Comparison of ENCODE assay signal across 24 cellular contexts in genomic region chr1:114535401-114535800, GRCh38. TPM values are rescaled to one million over a fixed set of nuclear protein-coding genes. Genes with fewer than 3 reads are reported as not detected.
DNase-seq lines count a peak whose midpoint lies in the region; ATAC-seq, FAIRE-seq and TF ChIP-seq lines count a peak whose summit lies in the region.
"Had no signal": no experiment of that assay in that cellular context is flagged by ENCODE, and none has a peak within 500 bp of the region (broad histone marks: within the 10 kb centered on the region; RNA-seq: fewer than 3 reads in every experiment).

No MANE protein-coding gene starts in this region.

- no peak overlapping the region for H2BK120ac ChIP-seq in mesendoderm (ENCODE audit: low read depth, low read length)

- H4K8ac ChIP-seq in mesendoderm (ENCODE audit: low read depth, low read length): no peak overlapping the region

- H3K23ac ChIP-seq in mesendoderm (ENCODE audit: low read length): no peak overlapping the region

- no peak overlapping the region for H4K5ac ChIP-seq in mesendoderm (ENCODE audit: low read length)

- no peak for FAIRE-seq in K562 (lab: Jason Lieb, UNC)
- FAIRE-seq: A549, G401.6, GM12891, GM19239 had no signal

- no TSS peak for BruUV-seq in K562 (replicated peaks; lab: Mats Ljungman, UMichigan)

- no peaks in the 10 kb centered on the region for H3K79me2 ChIP-seq in K562 (ENCODE audit: control insufficient read depth, insufficient read depth, low read length)
- H3K79me2 ChIP-seq in mesendoderm (ENCODE audit: control insufficient read depth, insufficient read depth, low read length): no peaks in the 10 kb centered on the region

- H3K4me1 ChIP-seq in K562 (replicated peaks in 1 of 2; ENCODE audit: control insufficient read depth in 2 of 2, insufficient read depth in 2 of 2, low read length in 2 of 2) (no peaks in the 10 kb centered on the region), mesendoderm (ENCODE audit: control insufficient read depth, low read depth, low read length) (no peaks in the 10 kb centered on the region), suprapubic skin (no peaks in the 10 kb centered on the region)
- H3K4me1 ChIP-seq: A549 had no signal

- H2AFZ ChIP-seq in K562 (ENCODE audit: low read depth, low read length): peak overlapping the region; percentile 82

- no peak overlapping the region for H2BK15ac ChIP-seq in mesendoderm (replicated peaks; ENCODE audit: low read depth)

- H3K9ac ChIP-seq in K562 (ENCODE audit: insufficient read depth in 1 of 2, low read depth in 2 of 2, low read length in 2 of 2): no peak overlapping the region
- H3K9ac ChIP-seq in mesendoderm (ENCODE audit: low read length): no peak overlapping the region
- H3K9ac ChIP-seq: BLaER1 treated with 17β-estradiol and CSF1 and Interleukin-3, amounts not matched to agents 10 nM and 100 nM had no signal

- H3K9me3 ChIP-seq in K562 (replicated peaks; ENCODE audit: control insufficient read depth, insufficient read depth, low read depth, low read length) (no peaks in the 10 kb centered on the region), suprapubic skin (no peaks in the 10 kb centered on the region)
- H3K9me3 ChIP-seq: A549 had no signal

- no peak overlapping the region for H3K27ac ChIP-seq in K562 (ENCODE audit: extremely low read depth, low read depth, low read length)
- no peak overlapping the region for H3K27ac ChIP-seq in mesendoderm (ENCODE audit: low read depth, low read length)
- H3K27ac ChIP-seq in suprapubic skin: no peak overlapping the region
- H3K27ac ChIP-seq: 22Rv1; A549; BLaER1 treated with 17β-estradiol and CSF1 and Interleukin-3, amounts not matched to agents 10 nM and 100 nM; C4-2B had no signal

- no peak overlapping the region for H3K56ac ChIP-seq in mesendoderm (ENCODE audit: low read length)

- 21% methylated on average over 1 of the region's 1 CpG for WGBS in K562 (ENCODE audit: insufficient coverage, low coverage, missing lambda C conversion rate)
- WGBS in mesendoderm (ENCODE audit: extremely low coverage, insufficient coverage, low lambda C conversion rate): no CpG with 5 or more reads among the region's 1 CpG
- 50% methylated on average over 1 of the region's 1 CpG for WGBS in suprapubic skin

- H3K18ac ChIP-seq in mesendoderm (ENCODE audit: low read length): no peak overlapping the region

- no peaks in the 10 kb centered on the region for H3K36me3 ChIP-seq in K562 (ENCODE audit: control insufficient read depth, insufficient read depth, low read length)
- H3K36me3 ChIP-seq in mesendoderm (ENCODE audit: control insufficient read depth, insufficient read depth, low read length): no peaks in the 10 kb centered on the region
- no peaks in the 10 kb centered on the region for H3K36me3 ChIP-seq in suprapubic skin
- H3K36me3 ChIP-seq: BLaER1 treated with 17β-estradiol and CSF1 and Interleukin-3, amounts not matched to agents 10 nM and 100 nM had no signal

- H3K4me2 ChIP-seq in K562 (ENCODE audit: insufficient read depth, low read length) (no peak overlapping the region), mesendoderm (ENCODE audit: low read length) (no peak overlapping the region)
- H3K4me2 ChIP-seq: A549 had no signal

- no peaks in the 10 kb centered on the region for H4K20me1 ChIP-seq in K562 (replicated peaks; ENCODE audit: control insufficient read depth, insufficient read depth, low read length)
- H4K20me1 ChIP-seq: BLaER1 treated with 17β-estradiol and CSF1 and Interleukin-3, amounts not matched to agents 10 nM and 100 nM had no signal

- no peak overlapping the region for H2BK5ac ChIP-seq in mesendoderm (ENCODE audit: low read length)

- no peaks in the 10 kb centered on the region for H3K79me1 ChIP-seq in mesendoderm (ENCODE audit: low read length)

- DNase-seq in NCI-H82 (lab: John Stamatoyannopoulos, UW) (peak; percentile 19), NCI-H82 treated with DMSO at 0.1 percent for 48 hours (lab: John Stamatoyannopoulos, UW; ENCODE audit: unreplicated experiment) (no peak), K562 (ENCODE audit: extremely low read depth in 1 of 4, low spot score in 3 of 4) (no peak), mesendoderm (peak; percentile 74), suprapubic skin (ENCODE audit: low spot score in 2 of 2) (no peak), epidermal melanocyte (ENCODE audit: insufficient read length, low spot score) (no peak)
- DNase-seq: AML-193; CD4-positive, alpha-beta T cell; CD8-positive, alpha-beta T cell; DMS 273 treated with DMSO at 0.1 percent for 48 hours; DMS153; DMS53; DMS79; DND-41; EL; GF-D8 had no signal

- CTCF ChIA-PET in K562 (lab: Yijun Ruan, JAX; ENCODE audit: low intra/inter-chr PET ratio): no interaction called here

- TF ChIP-seq CTCF in K562 (IDR thresholded peaks at IDR 0.05 in 2 of 3, conservative IDR thresholded peaks at IDR 0.05 in 1 of 3; ENCODE audit: insufficient read depth in 2 of 3, low read depth in 1 of 3, low read length in 3 of 3): no peak
- no peak for TF ChIP-seq CTCF in suprapubic skin (IDR thresholded peaks at IDR 0.05)

- in situ Hi-C loops in K562 (cut with MboI): no loop called here

- TF ChIP-seq POLR2A in K562 (conservative IDR thresholded peaks at IDR 0.05) (no peak), suprapubic skin (IDR thresholded peaks at IDR 0.05) (no peak)

- ATAC-seq in K562 (no peak), HG03457 (IDR thresholded peaks at IDR 0.05; ENCODE audit: unreplicated experiment) (no peak)
- ATAC-seq: A549; CD8-positive, alpha-beta T cell had no signal

- H3K27me3 ChIP-seq in K562 (ENCODE audit: control insufficient read depth in 2 of 2, insufficient read depth in 2 of 2, low read length in 2 of 2): no peaks in the 10 kb centered on the region
- H3K27me3 ChIP-seq in mesendoderm (ENCODE audit: insufficient read depth, low read length, poor library complexity): no peaks in the 10 kb centered on the region
- no peaks in the 10 kb centered on the region for H3K27me3 ChIP-seq in suprapubic skin
- H3K27me3 ChIP-seq: BLaER1 treated with 17β-estradiol and CSF1 and Interleukin-3, amounts not matched to agents 10 nM and 100 nM had no signal

- POLR2A ChIA-PET in K562 (lab: Yijun Ruan, JAX): interaction anchor here (1.1 to 2.3 kb wide), 5 partner anchors 10 to 32 kb away, joined by 3 to 9 read pairs (median 4); no protein-coding TSS in a partner anchor

- TF ChIP-seq RAD21 in K562 (CRISPR knock-in tag; conservative IDR thresholded peaks at IDR 0.05 in 1 of 2, IDR thresholded peaks at IDR 0.05 in 1 of 2): no peak

- intact Hi-C loops in K562 (cut with micrococcal nuclease): no loop called here

- no peak overlapping the region for H2AK5ac ChIP-seq in mesendoderm (ENCODE audit: low read length)

- no peak overlapping the region for H3K4me3 ChIP-seq in K562
- H3K4me3 ChIP-seq in mesendoderm (ENCODE audit: low read length): no peak overlapping the region
- H3K4me3 ChIP-seq in suprapubic skin: no peak overlapping the region
- H3K4me3 ChIP-seq: A549; BLaER1 treated with 17β-estradiol and CSF1 and Interleukin-3, amounts not matched to agents 10 nM and 100 nM had no signal

- TF ChIP-seq EP300 in K562 (IDR thresholded peaks at IDR 0.05; ENCODE audit: low read length) (no peak), suprapubic skin (IDR thresholded peaks at IDR 0.05) (no peak)

- no peak overlapping the region for H3K4ac ChIP-seq in mesendoderm (ENCODE audit: low read depth, low read length)

- no peaks in the 10 kb centered on the region for H3K9me1 ChIP-seq in K562 (ENCODE audit: control insufficient read depth, insufficient read depth, low read length)

RNA-seq across cellular contexts. Expression of gene TRIM33, which starts 24.4 kb away (rescaled TPM):
- 57.1 and 190 TPM in 2 replicates for total RNA-seq in K562 (2011; cell fraction: chromatin; rRNA removed; ENCODE audit: low replicate concordance)
- 19.0 and 31.5 TPM in 2 replicates for total RNA-seq in K562 (2011; cell fraction: nucleolus; rRNA removed)
- 65.5 and 113 TPM in 2 replicates for total RNA-seq in K562 (2011; cell fraction: nucleoplasm; rRNA removed)
- 25.7 and 38.8 TPM in 2 replicates for total RNA-seq in K562 (2014; rRNA removed)
- 44.5 and 47.8 TPM in 2 replicates for total RNA-seq in K562 (2014; rRNA removed; fragmentation: Illumina TruSeq; extraction: Trizol)
- 55.2 and 58.4 TPM in 2 replicates for total RNA-seq in K562 (2015; rRNA removed; fragmentation: Illumina TruSeq; extraction: Trizol)
- 40.8 and 42.1 TPM in 2 replicates for total RNA-seq in K562 (2021)
- 41.3 and 48.5 TPM in 2 replicates for polyA plus RNA-seq in K562 (2011; rRNA removed)
- 19.0 and 20.8 TPM in 2 replicates for polyA plus RNA-seq in K562 (2011; cell fraction: cytosol; rRNA removed)
- 63.7 and 71.6 TPM in 2 replicates for polyA plus RNA-seq in K562 (2011; cell fraction: nucleus; rRNA removed)
- 21.4 and 22.2 TPM in 2 replicates for polyA plus RNA-seq in K562 (2012)
- polyA plus RNA-seq in K562 (2014; fragmentation: Illumina TruSeq; extraction: Trizol): 37.0 and 40.2 TPM in 2 replicates
- 10 to 100 TPM in 1 of 2 experiments, 1 to 10 TPM in 1; 9.3 to 12.6 TPM for polyA plus RNA-seq in K562 (2014; fragmentation: Nextera tagmentation; extraction: Ambion mirVana)
- 19.2 and 20.3 TPM in 2 replicates for polyA plus RNA-seq in K562 (2014; rRNA removed)
- polyA minus RNA-seq in K562 (2011; rRNA and poly(A)+ RNA removed): 83.2 and 90.5 TPM in 2 replicates
- 44.4 and 48.8 TPM in 2 replicates for polyA minus RNA-seq in K562 (2011; cell fraction: cytosol; rRNA and poly(A)+ RNA removed)
- polyA minus RNA-seq in K562 (2011; cell fraction: nucleus; rRNA and poly(A)+ RNA removed): 31.0 and 64.2 TPM in 2 replicates
- polyA plus RNA-seq in mesendoderm (2013, experiment 1 of 2): 40.8 TPM
- polyA plus RNA-seq in mesendoderm (2013, experiment 2 of 2): 43.8 TPM
- 100 to 1,000 TPM in 1 of 4 donors, 10 to 100 TPM in 3; 35.0 to 100 (median 47.7) TPM for total RNA-seq in suprapubic skin

RNA-seq across cellular contexts. Expression of gene BCAS2, which starts 46.0 kb away (rescaled TPM):
- total RNA-seq in K562 (2011; cell fraction: chromatin; rRNA removed; ENCODE audit: low replicate concordance): 4.0 and 12.6 TPM in 2 replicates
- 4.9 and 5.5 TPM in 2 replicates for total RNA-seq in K562 (2011; cell fraction: nucleolus; rRNA removed)
- 5.8 and 7.0 TPM in 2 replicates for total RNA-seq in K562 (2011; cell fraction: nucleoplasm; rRNA removed)
- 49.6 and 62.1 TPM in 2 replicates for total RNA-seq in K562 (2014; rRNA removed)
- 92.1 and 107 TPM in 2 replicates for total RNA-seq in K562 (2014; rRNA removed; fragmentation: Illumina TruSeq; extraction: Trizol)
- 77.1 and 81.1 TPM in 2 replicates for total RNA-seq in K562 (2015; rRNA removed; fragmentation: Illumina TruSeq; extraction: Trizol)
- 56.9 and 59.3 TPM in 2 replicates for total RNA-seq in K562 (2021)
- polyA plus RNA-seq in K562 (2011; rRNA removed): 47.4 and 71.4 TPM in 2 replicates
- polyA plus RNA-seq in K562 (2011; cell fraction: cytosol; rRNA removed): 15.3 and 20.2 TPM in 2 replicates
- polyA plus RNA-seq in K562 (2011; cell fraction: nucleus; rRNA removed): 6.1 and 9.4 TPM in 2 replicates
- polyA plus RNA-seq in K562 (2012): 59.7 and 74.2 TPM in 2 replicates
- polyA plus RNA-seq in K562 (2014; fragmentation: Illumina TruSeq; extraction: Trizol): 79.1 and 84.4 TPM in 2 replicates
- polyA plus RNA-seq in K562 (2014; fragmentation: Nextera tagmentation; extraction: Ambion mirVana): 100 to 1,000 TPM; 160 to 183 TPM
- 64.3 and 75.7 TPM in 2 replicates for polyA plus RNA-seq in K562 (2014; rRNA removed)
- polyA minus RNA-seq in K562 (2011; rRNA and poly(A)+ RNA removed): 42.3 and 43.2 TPM in 2 replicates
- 11.4 and 21.0 TPM in 2 replicates for polyA minus RNA-seq in K562 (2011; cell fraction: cytosol; rRNA and poly(A)+ RNA removed)
- polyA minus RNA-seq in K562 (2011; cell fraction: nucleus; rRNA and poly(A)+ RNA removed): 3.6 and 10.1 TPM in 2 replicates
- 89.5 TPM for polyA plus RNA-seq in mesendoderm (2013, experiment 1 of 2)
- 89.2 TPM for polyA plus RNA-seq in mesendoderm (2013, experiment 2 of 2)
- total RNA-seq in suprapubic skin: 10 to 100 TPM; 30.6 to 43.4 (median 36.0) TPM

Comparison
In these comparisons a context has a peak if more than half of its experiments do, and no peak if none do; other contexts are left out.
1. DNase-seq: peak in NCI-H82 (single experiment) and mesendoderm (single experiment); none in NCI-H82 treated with DMSO at 0.1 percent for 48 hours (single experiment), K562 (0 of 4), suprapubic skin (0 of 2) and epidermal melanocyte (single experiment).